Comparison of ENCODE assay signal across 21 cellular contexts in genomic region chr17:17765359-17765758, GRCh38.
DNase-seq lines count a peak whose midpoint lies in the region; ATAC-seq and TF ChIP-seq lines count a peak whose summit lies in the region.
"Had no signal": no experiment of that assay in that cellular context is flagged by ENCODE, and none has a peak within 500 bp of the region (broad histone marks: within the 10 kb centered on the region; RNA-seq: fewer than 3 reads in every experiment).

No MANE protein-coding gene starts in this region.

- peak overlapping the region; percentile 86 for H3K27ac Mint-ChIP-seq in neural progenitor cell
- H3K27ac Mint-ChIP-seq: activated naive CD4-positive, alpha-beta T cell treated with anti-CD3 and anti-CD28 coated beads, Interleukin-2, amount 50 U/mL, for 24 hours; H9 had no signal

- H3K4me1 Mint-ChIP-seq in neural progenitor cell: peaks cover 86% of the 10 kb centered on the region

- H3K9me2 ChIP-seq in DOHH2 (replicated peaks; ENCODE audit: control insufficient read depth, low read length): no peaks in the 10 kb centered on the region

- H3K4me2 ChIP-seq in DOHH2 (ENCODE audit: low read length) (peak overlapping the region; percentile 76), neural progenitor cell (no peak overlapping the region)

- no peak overlapping the region for H2AFZ ChIP-seq in neural progenitor cell (replicated peaks)

- 51 to 60% methylated on average over 10 of the region's 10 CpGs for WGBS in esophagus, 2 donors

- H3K9me3 ChIP-seq in DOHH2 (ENCODE audit: control insufficient read depth, insufficient read depth, low read length) (no peaks in the 10 kb centered on the region), RWPE2 (ENCODE audit: severe bottlenecking) (no peaks in the 10 kb centered on the region), esophagus (ENCODE audit: control insufficient read depth in 2 of 2, insufficient read depth in 1 of 2, low read depth in 1 of 2, low read length in 1 of 2) (no peaks in the 10 kb centered on the region), neural progenitor cell (ENCODE audit: low read depth) (no peaks in the 10 kb centered on the region)

- H4K20me1 ChIP-seq in DOHH2 (ENCODE audit: control insufficient read depth, insufficient read depth, low read depth, low read length): no peaks in the 10 kb centered on the region
- peaks cover 92% of the 10 kb centered on the region for H4K20me1 ChIP-seq in neural progenitor cell (ENCODE audit: low read depth)

- no peak for DNase-seq in RWPE2 (ENCODE audit: low spot score)
- no peak for DNase-seq in neural progenitor cell (ENCODE audit: low spot score)
- no peak for DNase-seq in Ammon's horn (ENCODE audit: low spot score)
- no peak for DNase-seq in effector CD8-positive, alpha-beta T cell (lab: John Stamatoyannopoulos, UW)
- no peak for DNase-seq in DMS53 (lab: John Stamatoyannopoulos, UW)
- DNase-seq: activated CD4-positive, CD25-positive, alpha-beta regulatory T cell; activated CD8-positive, alpha-beta memory T cell treated with anti-CD3 and anti-CD28 coated beads, Interleukin-2, amount 50 U/mL, for 48 hours; AML-193; cerebellar nuclear complex; DMS79; H9; hippocampal formation; NCI-H1417 treated with DMSO at 0.1 percent for 48 hours; NCI-H510A treated with DMSO at 0.1 percent for 48 hours; OCI-M1; stimulated activated CD4-positive, alpha-beta T cell treated with anti-CD3 and anti-CD28 coated beads, Interleukin-4, amount 100 ng/mL, for 4 hours had no signal

- H3K9me3 Mint-ChIP-seq in neural progenitor cell: no peaks in the 10 kb centered on the region
- H3K9me3 Mint-ChIP-seq: activated naive CD4-positive, alpha-beta T cell treated with anti-CD3 and anti-CD28 coated beads, Interleukin-2, amount 50 U/mL, for 24 hours; H9 had no signal

- H3K27ac ChIP-seq in DOHH2 (ENCODE audit: low read depth, low read length) (peak overlapping the region; percentile 82), RWPE2 (ENCODE audit: poor library complexity, severe bottlenecking) (peak overlapping the region; percentile 21), esophagus (ENCODE audit: low read depth in 2 of 2, low read length in 1 of 2) (peak overlapping the region; percentile 40 to 66), neural progenitor cell (no peak overlapping the region)

- H3K79me2 ChIP-seq in DOHH2 (ENCODE audit: control insufficient read depth, low read length): peaks cover 76% of the 10 kb centered on the region
- peaks cover 7% of the 10 kb centered on the region for H3K79me2 ChIP-seq in neural progenitor cell (ENCODE audit: low read depth)

- H3K27me3 ChIP-seq in DOHH2 (ENCODE audit: control insufficient read depth, low read length): no peaks in the 10 kb centered on the region
- H3K27me3 ChIP-seq in RWPE2 (ENCODE audit: insufficient read depth, poor library complexity, severe bottlenecking): no peaks in the 10 kb centered on the region
- no peaks in the 10 kb centered on the region for H3K27me3 ChIP-seq in esophagus (ENCODE audit: control insufficient read depth in 1 of 2, insufficient read depth in 2 of 2, low read length in 2 of 2)
- H3K27me3 ChIP-seq in neural progenitor cell: no peaks in the 10 kb centered on the region

- H3F3A ChIP-seq in DOHH2 (ENCODE audit: control insufficient read depth, insufficient read depth) (peaks cover 14% of the 10 kb centered on the region), neural progenitor cell (ENCODE audit: low read depth) (peaks cover 17% of the 10 kb centered on the region)

- peaks cover 6% of the 10 kb centered on the region for H3K36me3 Mint-ChIP-seq in neural progenitor cell
- H3K36me3 Mint-ChIP-seq: activated naive CD4-positive, alpha-beta T cell treated with anti-CD3 and anti-CD28 coated beads, Interleukin-2, amount 50 U/mL, for 24 hours had no signal

- H3K9ac ChIP-seq in neural progenitor cell: no peak overlapping the region

- peaks cover 64% of the 10 kb centered on the region for H3K4me1 ChIP-seq in DOHH2 (ENCODE audit: control insufficient read depth, low read length)
- peaks cover 6% of the 10 kb centered on the region for H3K4me1 ChIP-seq in RWPE2 (ENCODE audit: insufficient read depth, poor library complexity, severe bottlenecking)
- H3K4me1 ChIP-seq in esophagus (ENCODE audit: control insufficient read depth in 2 of 2, insufficient read depth in 2 of 2, low read length in 1 of 2): peaks cover 14 to 25% of the 10 kb centered on the region in 2 donors
- H3K4me1 ChIP-seq in neural progenitor cell: peaks cover 55% of the 10 kb centered on the region

- TF ChIP-seq CTCF in DOHH2 (IDR thresholded peaks at IDR 0.05; ENCODE audit: low read depth, low read length, poor library complexity, severe bottlenecking) (no peak), RWPE2 (IDR thresholded peaks at IDR 0.05; ENCODE audit: poor library complexity, severe bottlenecking) (no peak), neural progenitor cell (IDR thresholded peaks at IDR 0.05) (no peak)

- H3K36me3 ChIP-seq in DOHH2 (ENCODE audit: control insufficient read depth, low read length) (peaks cover 22% of the 10 kb centered on the region), RWPE2 (ENCODE audit: low read depth) (peaks cover 15% of the 10 kb centered on the region), esophagus (ENCODE audit: control insufficient read depth in 2 of 2, insufficient read depth in 2 of 2, low read length in 1 of 2) (peaks cover 0 to 6% of the 10 kb centered on the region in 2 donors), neural progenitor cell (no peaks in the 10 kb centered on the region)

- peak overlapping the region; percentile 62 for H3K4me3 ChIP-seq in DOHH2 (ENCODE audit: low read length)
- no peak overlapping the region for H3K4me3 ChIP-seq in RWPE2 (ENCODE audit: severe bottlenecking)
- no peak overlapping the region for H3K4me3 ChIP-seq in esophagus (ENCODE audit: low read depth in 1 of 2, low read length in 2 of 2)
- H3K4me3 ChIP-seq in neural progenitor cell: no peak overlapping the region

- H3K27me3 Mint-ChIP-seq in neural progenitor cell (ENCODE audit: insufficient read depth, low read depth): peaks cover 9% of the 10 kb centered on the region
- H3K27me3 Mint-ChIP-seq: activated naive CD4-positive, alpha-beta T cell treated with anti-CD3 and anti-CD28 coated beads, Interleukin-2, amount 50 U/mL, for 24 hours had no signal

- peak; percentile 40; the same call in 2 of the 3 replicates for ATAC-seq in RWPE2 (ENCODE audit: low read depth)
- ATAC-seq in HG03025 (IDR thresholded peaks at IDR 0.05; ENCODE audit: low FRiP score, unreplicated experiment): no peak
- ATAC-seq: sciatic nerve had no signal

- peak overlapping the region; percentile 31 for H3K4me3 Mint-ChIP-seq in neural progenitor cell
- H3K4me3 Mint-ChIP-seq: activated naive CD4-positive, alpha-beta T cell treated with anti-CD3 and anti-CD28 coated beads, Interleukin-2, amount 50 U/mL, for 24 hours; H9 had no signal
